In the genomic region with DNA sequence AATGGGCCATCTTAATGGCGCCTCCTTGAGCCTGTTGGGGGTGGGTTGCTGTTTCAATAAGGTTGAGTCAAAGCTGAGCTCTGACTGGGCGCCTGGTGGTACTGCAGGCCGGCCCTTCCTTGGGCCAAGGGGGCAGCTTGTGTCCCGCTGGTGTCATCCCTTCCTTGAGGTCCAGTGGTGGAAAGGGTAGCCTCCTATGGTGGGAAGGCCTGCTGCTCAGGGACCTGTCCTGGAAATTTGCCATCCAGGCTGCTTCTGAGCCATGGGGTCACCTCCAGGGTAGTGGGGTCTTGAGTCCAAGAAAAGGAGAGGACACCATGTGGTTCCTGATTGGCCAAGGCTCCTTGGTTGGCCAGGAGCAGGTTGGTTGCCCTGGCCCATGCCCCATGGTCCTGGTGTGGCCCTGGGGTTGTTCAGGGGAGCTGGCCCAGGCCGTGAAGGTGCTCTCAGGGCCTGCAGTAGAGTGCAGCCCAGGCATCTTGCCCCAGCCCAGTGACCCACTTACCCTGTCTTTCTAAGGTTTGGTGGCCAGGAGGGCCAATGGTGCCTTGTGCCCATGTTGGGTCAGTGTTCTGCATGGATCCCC, we compare ENCODE assay signal across 20 cellular contexts.
A peak's percentile ranks its signal among the peaks of the same experiment; 100 is the strongest.
DNase-seq lines count a peak whose midpoint lies in the region; ATAC-seq, FAIRE-seq and TF ChIP-seq lines count a peak whose summit lies in the region.
"Had no signal": no experiment of that assay in that cellular context is flagged by ENCODE, and none has a peak within 500 bp of the region (broad histone marks: within the 10 kb centered on the region; RNA-seq: fewer than 3 reads in every experiment).

No MANE protein-coding gene starts in this region.

- no peaks in the 10 kb centered on the region for H3K36me3 ChIP-seq in kidney (ENCODE audit: control insufficient read depth in 1 of 2, insufficient read depth in 2 of 2, low read length in 2 of 2)
- H3K36me3 ChIP-seq: adrenal gland, thyroid gland had no signal

- no peak overlapping the region for H3K9ac ChIP-seq in kidney (ENCODE audit: low read length in 2 of 2)

- DNase-seq in D341Med (ENCODE audit: low spot score) (peak; percentile 9), kidney (peak; percentile 56), sciatic nerve (ENCODE audit: low spot score) (peak; percentile 30), NCI-H2029 (lab: John Stamatoyannopoulos, UW) (no peak), C1 segment of cervical spinal cord (lab: John Stamatoyannopoulos, UW) (no peak)
- DNase-seq in activated CD4-positive, alpha-beta memory T cell treated with anti-CD3 and anti-CD28 coated beads for 36 hours = peak; percentile 1
- DNase-seq: activated CD4-positive, alpha-beta T cell treated with anti-CD3 and anti-CD28 coated beads, Interleukin-2, amount 50 U/mL, for 4 hours; activated gamma-delta T cell treated with Interleukin-2 at 50 U/mL for 16 hours; DMS 273 treated with DMSO at 0.1 percent for 48 hours; foreskin keratinocyte; NCI-H2081 treated with DMSO at 0.1 percent for 48 hours; NCI-H446 treated with DMSO at 0.1 percent for 48 hours; stimulated activated naive CD4-positive, alpha-beta T cell treated with Interleukin-2 at 50 U/mL for 16 hours; T1000 had no signal

- intact Hi-C loops in activated CD4-positive, alpha-beta memory T cell treated with anti-CD3 and anti-CD28 coated beads for 36 hours (cut with micrococcal nuclease) = no loop called here
- intact Hi-C loops in kidney (cut with DNase I) = no loop called here
- intact Hi-C loops in sciatic nerve (cut with DNase I) = no loop called here

- no peak overlapping the region for H3K27ac Mint-ChIP-seq in activated CD4-positive, alpha-beta memory T cell treated with anti-CD3 and anti-CD28 coated beads for 36 hours
- H3K27ac Mint-ChIP-seq: brain; CD4-positive, alpha-beta memory T cell had no signal

- ATAC-seq in sciatic nerve (no peak), GM21717 (IDR thresholded peaks at IDR 0.05; ENCODE audit: unreplicated experiment) (no peak)
- ATAC-seq: esophagus mucosa, foreskin keratinocyte had no signal

- H3K27me3 Mint-ChIP-seq in activated CD4-positive, alpha-beta memory T cell treated with anti-CD3 and anti-CD28 coated beads for 36 hours = no peaks in the 10 kb centered on the region
- H3K27me3 Mint-ChIP-seq: CD4-positive, alpha-beta memory T cell had no signal

- H3K9me3 ChIP-seq in kidney (ENCODE audit: control insufficient read depth in 1 of 2, low read length in 2 of 2) = peaks cover 3 to 11% of the 10 kb centered on the region in 2 donors
- H3K9me3 ChIP-seq: adrenal gland, thyroid gland had no signal

- H3K4me1 ChIP-seq in kidney (ENCODE audit: control insufficient read depth in 1 of 2, insufficient read depth in 1 of 2, low read depth in 1 of 2, low read length in 2 of 2) = no peaks in the 10 kb centered on the region
- H3K4me1 ChIP-seq: adrenal gland, foreskin keratinocyte, thyroid gland had no signal

- TF ChIP-seq CTCF in kidney (IDR thresholded peaks at IDR 0.05; ENCODE audit: borderline replicate concordance, extremely low read depth, insufficient read depth) = no peak

- FAIRE-seq in kidney (lab: Jason Lieb, UNC) = no peak

- H3K4me3 ChIP-seq in kidney (ENCODE audit: low read length in 2 of 2) = no peak overlapping the region
- H3K4me3 ChIP-seq: adrenal gland, thyroid gland had no signal

- no peak overlapping the region for H3K27ac ChIP-seq in kidney (ENCODE audit: low read depth in 2 of 2, low read length in 2 of 2)
- H3K27ac ChIP-seq: adrenal gland, foreskin keratinocyte, thyroid gland had no signal

- POLR2A ChIA-PET in activated CD4-positive, alpha-beta memory T cell treated with anti-CD3 and anti-CD28 coated beads for 36 hours (lab: Charles Lee) = no interaction called here

- peaks cover 32% of the 10 kb centered on the region for H3K9me3 Mint-ChIP-seq in activated CD4-positive, alpha-beta memory T cell treated with anti-CD3 and anti-CD28 coated beads for 36 hours

- H3K4me1 Mint-ChIP-seq in activated CD4-positive, alpha-beta memory T cell treated with anti-CD3 and anti-CD28 coated beads for 36 hours (ENCODE audit: low read depth) = no peaks in the 10 kb centered on the region
- H3K4me1 Mint-ChIP-seq: brain; CD4-positive, alpha-beta memory T cell had no signal

- no peak overlapping the region for H3K4me3 Mint-ChIP-seq in activated CD4-positive, alpha-beta memory T cell treated with anti-CD3 and anti-CD28 coated beads for 36 hours
- H3K4me3 Mint-ChIP-seq: brain; CD4-positive, alpha-beta memory T cell had no signal

- CTCF ChIA-PET in activated CD4-positive, alpha-beta memory T cell treated with anti-CD3 and anti-CD28 coated beads for 36 hours (lab: Charles Lee) = no interaction called here

- H3K36me3 Mint-ChIP-seq in activated CD4-positive, alpha-beta memory T cell treated with anti-CD3 and anti-CD28 coated beads for 36 hours = peaks cover 2% of the 10 kb centered on the region

Comparison
In these comparisons a context has a peak if more than half of its experiments do, and no peak if none do; other contexts are left out.
1. DNase-seq: peak in D341Med (single experiment), activated CD4-positive, alpha-beta memory T cell treated with anti-CD3 and anti-CD28 coated beads for 36 hours (single experiment), kidney (single experiment) and sciatic nerve (single experiment); none in NCI-H2029 (single experiment) and C1 segment of cervical spinal cord (0 of 14).